In genomic region chr2:48397846-48398245, GRCh38 we compare ENCODE assay signal across 17 cellular contexts. TPM values are rescaled to one million over a fixed set of nuclear protein-coding genes. Genes with fewer than 3 reads are reported as not detected.
DNase-seq lines count a peak whose midpoint lies in the region; ATAC-seq lines count a peak whose summit lies in the region.
"Had no signal": no experiment of that assay in that cellular context is flagged by ENCODE, and none has a peak within 500 bp of the region (broad histone marks: within the 10 kb centered on the region; RNA-seq: fewer than 3 reads in every experiment).

No MANE protein-coding gene starts in this region.

- H3K18ac ChIP-seq in trophoblast cell (ENCODE audit: low read length): no peak overlapping the region

- H3K27me3 ChIP-seq in ectodermal cell (ENCODE audit: control insufficient read depth, insufficient read depth, low read length, poor library complexity, severe bottlenecking): no peaks in the 10 kb centered on the region
- H3K27me3 ChIP-seq in trophoblast cell (ENCODE audit: insufficient read depth, low read length): no peaks in the 10 kb centered on the region
- H3K27me3 ChIP-seq: gastrocnemius medialis, upper lobe of left lung had no signal

- no peak overlapping the region for H3K9ac ChIP-seq in trophoblast cell (ENCODE audit: low read length)

- H3K4me2 ChIP-seq in trophoblast cell (ENCODE audit: low read length): no peak overlapping the region

- ATAC-seq in GM21515 (IDR thresholded peaks at IDR 0.05; ENCODE audit: unreplicated experiment): no peak
- ATAC-seq: gastrocnemius medialis had no signal

- H3K27ac Mint-ChIP-seq in activated naive CD4-positive, alpha-beta T cell treated with anti-CD3 and anti-CD28 coated beads for 36 hours: peak overlapping the region; percentile 26

- H3K4me1 ChIP-seq in ectodermal cell (ENCODE audit: control insufficient read depth, insufficient read depth, low read length): peaks cover 17% of the 10 kb centered on the region
- no peaks in the 10 kb centered on the region for H3K4me1 ChIP-seq in trophoblast cell (ENCODE audit: control insufficient read depth in 1 of 2, insufficient read depth in 2 of 2, low read length in 2 of 2)
- H3K4me1 ChIP-seq: gastrocnemius medialis, upper lobe of left lung had no signal

- peaks cover 9% of the 10 kb centered on the region for H3K4me1 Mint-ChIP-seq in activated naive CD4-positive, alpha-beta T cell treated with anti-CD3 and anti-CD28 coated beads for 36 hours (ENCODE audit: low read depth)

- no peaks in the 10 kb centered on the region for H3K79me2 ChIP-seq in trophoblast cell (ENCODE audit: control insufficient read depth, insufficient read depth, low read length, poor library complexity)

- no peak overlapping the region for H2AFZ ChIP-seq in trophoblast cell (ENCODE audit: insufficient read depth, low read length, poor library complexity)

- H3K4me3 ChIP-seq in ectodermal cell (ENCODE audit: insufficient read depth, low read depth, low read length) (no peak overlapping the region), trophoblast cell (ENCODE audit: low read depth, low read length) (no peak overlapping the region)
- H3K4me3 ChIP-seq: gastrocnemius medialis, upper lobe of left lung had no signal

- no peak overlapping the region for H4K8ac ChIP-seq in trophoblast cell (ENCODE audit: low read depth, low read length)

- H2BK12ac ChIP-seq in trophoblast cell (ENCODE audit: low read length): no peak overlapping the region

- no peak overlapping the region for H4K91ac ChIP-seq in trophoblast cell (ENCODE audit: low read depth, low read length)

- no peaks in the 10 kb centered on the region for H3K79me1 ChIP-seq in trophoblast cell (ENCODE audit: low read length)

- H3K4ac ChIP-seq in trophoblast cell (ENCODE audit: low read depth, low read length): no peak overlapping the region

- DNase-seq in activated naive CD4-positive, alpha-beta T cell treated with anti-CD3 and anti-CD28 coated beads for 36 hours: no peak
- no peak for DNase-seq in activated naive CD4-positive, alpha-beta T cell treated with Interleukin-2 at 50 U/mL for 16 hours
- DNase-seq in NCI-H2227 treated with DMSO at 0.1 percent for 48 hours (lab: John Stamatoyannopoulos, UW): peak; percentile 98
- peak; percentile 70 for DNase-seq in pons (ENCODE audit: low spot score)
- DNase-seq in posterior vena cava (ENCODE audit: low spot score): no peak
- DNase-seq in trophoblast cell: no peak
- DNase-seq: 8988T; activated CD4-positive, alpha-beta T cell treated with anti-CD3 and anti-CD28 coated beads for 48 hours; activated naive CD8-positive, alpha-beta T cell treated with anti-CD3 and anti-CD28 coated beads for 36 hours; gastrocnemius medialis; GOT3; Karpas-422; NCI-H2081 treated with DMSO at 0.1 percent for 48 hours; upper lobe of left lung had no signal

- no peak overlapping the region for H4K12ac ChIP-seq in trophoblast cell (ENCODE audit: low read depth, low read length)

- no peak overlapping the region for H3K23ac ChIP-seq in trophoblast cell (ENCODE audit: low read length)

- 81 to 88% methylated on average over 3 to 5 of the region's 5 CpGs for WGBS in ectodermal cell, 2 experiments
- WGBS in trophoblast cell (ENCODE audit: extremely low coverage, insufficient coverage, insufficient read length): no CpG with 5 or more reads among the region's 5 CpGs

- no peak overlapping the region for H2BK120ac ChIP-seq in trophoblast cell (ENCODE audit: insufficient read depth, low read length, poor library complexity)

- H3K36me3 ChIP-seq in ectodermal cell (ENCODE audit: control insufficient read depth, insufficient read depth, low read length): no peaks in the 10 kb centered on the region
- H3K36me3 ChIP-seq in trophoblast cell (ENCODE audit: control insufficient read depth in 1 of 2, insufficient read depth in 2 of 2, low read length in 2 of 2): no peaks in the 10 kb centered on the region
- H3K36me3 ChIP-seq: gastrocnemius medialis, upper lobe of left lung had no signal

- CTCF ChIA-PET in activated naive CD4-positive, alpha-beta T cell treated with anti-CD3 and anti-CD28 coated beads for 36 hours (lab: Charles Lee): interaction anchor here (0.5 to 0.8 kb wide), 3 partner anchors 22 to 288 kb away, joined by 3 to 4 read pairs (median 4); no protein-coding TSS in a partner anchor

- no peak overlapping the region for H2BK5ac ChIP-seq in trophoblast cell (ENCODE audit: low read depth, low read length, poor library complexity)

- H3K27me3 Mint-ChIP-seq in activated naive CD4-positive, alpha-beta T cell treated with anti-CD3 and anti-CD28 coated beads for 36 hours (ENCODE audit: low read depth): no peaks in the 10 kb centered on the region
- H3K27me3 Mint-ChIP-seq: activated naive CD8-positive, alpha-beta T cell treated with anti-CD3 and anti-CD28 coated beads for 36 hours had no signal

- H3K36me3 Mint-ChIP-seq in activated naive CD4-positive, alpha-beta T cell treated with anti-CD3 and anti-CD28 coated beads for 36 hours (ENCODE audit: low read depth): no peaks in the 10 kb centered on the region
- H3K36me3 Mint-ChIP-seq: activated naive CD8-positive, alpha-beta T cell treated with anti-CD3 and anti-CD28 coated beads for 36 hours had no signal

- intact Hi-C loops in activated naive CD4-positive, alpha-beta T cell treated with anti-CD3 and anti-CD28 coated beads for 36 hours (cut with micrococcal nuclease): loop anchor here (2.0 kb wide), 1 partner anchor 53 kb away; no protein-coding TSS in a partner anchor
- intact Hi-C loops in posterior vena cava (cut with DNase I): no loop called here

- H3K27ac ChIP-seq in ectodermal cell (ENCODE audit: insufficient read depth, low read depth, low read length, poor library complexity, severe bottlenecking) (peak overlapping the region; percentile 85), trophoblast cell (ENCODE audit: low read depth, low read length) (no peak overlapping the region)
- H3K27ac ChIP-seq: C4-2B, gastrocnemius medialis, upper lobe of left lung had no signal

- H3K4me3 Mint-ChIP-seq in activated naive CD4-positive, alpha-beta T cell treated with anti-CD3 and anti-CD28 coated beads for 36 hours: no peak overlapping the region
- H3K4me3 Mint-ChIP-seq: activated naive CD8-positive, alpha-beta T cell treated with anti-CD3 and anti-CD28 coated beads for 36 hours had no signal

- no peaks in the 10 kb centered on the region for H3K9me3 Mint-ChIP-seq in activated naive CD4-positive, alpha-beta T cell treated with anti-CD3 and anti-CD28 coated beads for 36 hours
- H3K9me3 Mint-ChIP-seq: activated naive CD8-positive, alpha-beta T cell treated with anti-CD3 and anti-CD28 coated beads for 36 hours had no signal

- H2AK5ac ChIP-seq in trophoblast cell (ENCODE audit: low read length): no peak overlapping the region

- no peak overlapping the region for H3K14ac ChIP-seq in trophoblast cell (ENCODE audit: low read length)

- H3K9me3 ChIP-seq in ectodermal cell (ENCODE audit: control insufficient read depth, low read length) (no peaks in the 10 kb centered on the region), trophoblast cell (ENCODE audit: insufficient read depth, low read depth, low read length) (no peaks in the 10 kb centered on the region)
- H3K9me3 ChIP-seq: gastrocnemius medialis, upper lobe of left lung had no signal

RNA-seq across cellular contexts. Expression of gene PPP1R21, which starts 42.7 kb away (rescaled TPM):
- 10 to 100 TPM; 14.9 to 16.5 TPM for total RNA-seq in activated naive CD4-positive, alpha-beta T cell treated with anti-CD3 and anti-CD28 coated beads for 36 hours
- 16.8 TPM for polyA plus RNA-seq in ectodermal cell (2013, experiment 1 of 4)
- 17.1 TPM for polyA plus RNA-seq in ectodermal cell (2013, experiment 2 of 4)
- polyA plus RNA-seq in ectodermal cell (2013, experiment 3 of 4): 12.5 TPM
- polyA plus RNA-seq in ectodermal cell (2013, experiment 4 of 4): 17.0 TPM
- total RNA-seq in posterior vena cava: 10 to 100 TPM; 32.0 to 36.6 TPM
- 21.0 and 22.0 TPM in 2 replicates for polyA plus RNA-seq in trophoblast cell (2013)

Comparison
In these comparisons a context has a peak if more than half of its experiments do, and no peak if none do; other contexts are left out.
1. DNase-seq: peak in NCI-H2227 treated with DMSO at 0.1 percent for 48 hours (single experiment) and pons (single experiment); none in activated naive CD4-positive, alpha-beta T cell treated with anti-CD3 and anti-CD28 coated beads for 36 hours (single experiment), activated naive CD4-positive, alpha-beta T cell treated with Interleukin-2 at 50 U/mL for 16 hours (single experiment), posterior vena cava (single experiment) and trophoblast cell (0 of 2).